Comparison of ENCODE assay signal across 15 cellular contexts in genomic region chr1:200435200-200435780, GRCh38. TPM values are rescaled to one million over a fixed set of nuclear protein-coding genes. Genes with fewer than 3 reads are reported as not detected.
DNase-seq lines count a peak whose midpoint lies in the region; ATAC-seq and TF ChIP-seq lines count a peak whose summit lies in the region.
"Had no signal": no experiment of that assay in that cellular context is flagged by ENCODE, and none has a peak within 500 bp of the region (broad histone marks: within the 10 kb centered on the region; RNA-seq: fewer than 3 reads in every experiment).

No MANE protein-coding gene starts in this region.

- H3K4me3 ChIP-seq in PC-3 (ENCODE audit: low read length) (no peak overlapping the region), osteoblast (ENCODE audit: insufficient read depth, low read length) (no peak overlapping the region), right atrium auricular region (no peak overlapping the region)

- ATAC-seq in PC-3 (peak; percentile 89), GM21619 (IDR thresholded peaks at IDR 0.05; ENCODE audit: unreplicated experiment) (no peak)
- ATAC-seq: CD8-positive, alpha-beta T cell; HCT116 had no signal

- no peaks in the 10 kb centered on the region for H3K36me3 ChIP-seq in PC-3 (ENCODE audit: low read depth, low read length)
- no peaks in the 10 kb centered on the region for H3K36me3 ChIP-seq in osteoblast (ENCODE audit: insufficient read depth, low read length)
- no peaks in the 10 kb centered on the region for H3K36me3 ChIP-seq in right atrium auricular region

- no peak for TF ChIP-seq CTCF in HFFc6 (IDR thresholded peaks at IDR 0.05)
- no peak for TF ChIP-seq CTCF in PC-3 (conservative IDR thresholded peaks at IDR 0.05; ENCODE audit: low read depth, low read length)
- no peak for TF ChIP-seq CTCF in chondrocyte (IDR thresholded peaks at IDR 0.05)
- no peak for TF ChIP-seq CTCF in osteoblast (IDR thresholded peaks at IDR 0.05; ENCODE audit: extremely low read depth, low read depth, low read length)
- no peak for TF ChIP-seq CTCF in right atrium auricular region (IDR thresholded peaks at IDR 0.05)

- no TSS peak for BruUV-seq in PC-3 (replicated peaks; lab: Mats Ljungman, UMichigan)

- no peak overlapping the region for H2AFZ ChIP-seq in PC-3 (ENCODE audit: low read length)
- H2AFZ ChIP-seq in osteoblast (ENCODE audit: low read length) = no peak overlapping the region

- CTCF ChIA-PET in PC-3 (lab: Charles Lee) = no interaction called here

- H3K27me3 Mint-ChIP-seq in HFFc6 (ENCODE audit: insufficient read depth) (peaks cover 1% of the 10 kb centered on the region; the same call in 1 of the 2 replicates), chondrocyte (ENCODE audit: low read depth) (no peaks in the 10 kb centered on the region)

- peaks cover 33% of the 10 kb centered on the region for H3K4me1 ChIP-seq in PC-3 (ENCODE audit: insufficient read depth, low read length)
- peaks cover 41% of the 10 kb centered on the region for H3K4me1 ChIP-seq in osteoblast (ENCODE audit: insufficient read depth, low read length)
- H3K4me1 ChIP-seq in right atrium auricular region = no peaks in the 10 kb centered on the region

- intact Hi-C loops in PC-3 (cut with micrococcal nuclease) = no loop called here

- no peaks in the 10 kb centered on the region for H3K27me3 ChIP-seq in PC-3 (ENCODE audit: low read length)
- H3K27me3 ChIP-seq in osteoblast (ENCODE audit: insufficient read depth, low read length) = no peaks in the 10 kb centered on the region
- H3K27me3 ChIP-seq in right atrium auricular region = no peaks in the 10 kb centered on the region

- no peaks in the 10 kb centered on the region for H3F3A ChIP-seq in PC-3 (ENCODE audit: low read length, unreplicated experiment)

- H4K20me1 ChIP-seq in PC-3 (ENCODE audit: low read length) (no peaks in the 10 kb centered on the region), osteoblast (ENCODE audit: insufficient read depth, low read length) (no peaks in the 10 kb centered on the region)

- H3K27ac ChIP-seq in PC-3 (ENCODE audit: low read length) (no peak overlapping the region), osteoblast (ENCODE audit: low read depth, low read length) (peak overlapping the region; percentile 49), right atrium auricular region (no peak overlapping the region)

- H3K4me2 ChIP-seq in PC-3 (ENCODE audit: low read length) = peak overlapping the region; percentile 5; the same call in 1 of the 2 replicates
- peak overlapping the region; percentile 20 for H3K4me2 ChIP-seq in osteoblast (ENCODE audit: insufficient read depth, low read length)

- DNase-seq in HFFc6 (no peak), PC-3 (peak; percentile 72), chondrocyte (ENCODE audit: low spot score) (no peak), osteoblast (ENCODE audit: insufficient read length, low spot score, missing footprints) (peak; percentile 3), dedifferentiated amniotic fluid mesenchymal stem cell (ENCODE audit: extremely low spot score) (no peak), right atrium auricular region (ENCODE audit: low spot score) (no peak), NCI-H128 (lab: John Stamatoyannopoulos, UW; ENCODE audit: unreplicated experiment) (no peak)
- DNase-seq: CD8-positive, alpha-beta T cell; KBM-7; NCI-H1092 treated with DMSO at 0.1 percent for 48 hours; NCI-H187 treated with DMSO at 0.1 percent for 48 hours; NCI-H82; SIG-M5 had no signal

- H3K36me3 Mint-ChIP-seq in HFFc6 (ENCODE audit: low read depth) = peaks cover 4% of the 10 kb centered on the region; the same call in 1 of the 2 replicates
- H3K36me3 Mint-ChIP-seq in chondrocyte (ENCODE audit: low read depth) = peaks cover 4% of the 10 kb centered on the region
- H3K36me3 Mint-ChIP-seq: CD8-positive, alpha-beta T cell had no signal

- H3K4me3 Mint-ChIP-seq in HFFc6 (no peak overlapping the region), chondrocyte (ENCODE audit: unreplicated experiment) (no peak overlapping the region)
- H3K4me3 Mint-ChIP-seq: CD8-positive, alpha-beta T cell had no signal

- POLR2A ChIA-PET in PC-3 (lab: Charles Lee; ENCODE audit: unreplicated experiment) = no interaction called here

- no peaks in the 10 kb centered on the region for H3K9me3 ChIP-seq in PC-3 (ENCODE audit: low read length)
- H3K9me3 ChIP-seq in osteoblast (ENCODE audit: low read depth, low read length) = no peaks in the 10 kb centered on the region
- H3K9me3 ChIP-seq in right atrium auricular region = no peaks in the 10 kb centered on the region

- H3K9me3 Mint-ChIP-seq in HFFc6 = no peaks in the 10 kb centered on the region
- H3K9me3 Mint-ChIP-seq in chondrocyte (ENCODE audit: low read depth) = peaks cover 6% of the 10 kb centered on the region
- H3K9me3 Mint-ChIP-seq: CD8-positive, alpha-beta T cell had no signal

- H3K79me2 ChIP-seq in PC-3 (ENCODE audit: low read length) = no peaks in the 10 kb centered on the region
- H3K79me2 ChIP-seq in osteoblast (ENCODE audit: insufficient read depth, low read length) = no peaks in the 10 kb centered on the region

- no peak overlapping the region for H3K9ac ChIP-seq in PC-3 (ENCODE audit: low read length)

- H3K4me1 Mint-ChIP-seq in HFFc6 (ENCODE audit: low read depth) = peaks cover 54% of the 10 kb centered on the region
- peaks cover 32% of the 10 kb centered on the region for H3K4me1 Mint-ChIP-seq in chondrocyte (ENCODE audit: low read depth)

- H3K9me2 ChIP-seq in PC-3 (replicated peaks; ENCODE audit: low read length) = no peaks in the 10 kb centered on the region

- H3K27ac Mint-ChIP-seq in HFFc6 = peak overlapping the region; percentile 60
- peak overlapping the region; percentile 13 for H3K27ac Mint-ChIP-seq in chondrocyte (ENCODE audit: unreplicated experiment)
- H3K27ac Mint-ChIP-seq: CD8-positive, alpha-beta T cell had no signal

RNA-seq across cellular contexts. Expression of gene ZNF281, which starts 25.5 kb away (rescaled TPM):
- total RNA-seq in HFFc6 (2021; fragmentation: NEBNext Ultra II Directional; extraction: Animal tissue kit (Norgen Biotek cat#: 25700)) = 10 to 100 TPM; 37.2 to 50.7 (median 43.9) TPM
- total RNA-seq in PC-3 (2014; rRNA removed) = 23.3 and 26.6 TPM in 2 replicates
- 34.2 to 37.3 TPM (median 34.9 TPM) in 3 replicates for total RNA-seq in chondrocyte
- total RNA-seq in osteoblast = 37.7 and 45.6 TPM in 2 replicates
- 10 to 100 TPM in 1 of 2 donors, 1 to 10 TPM in 1; 6.9 to 11.4 TPM for total RNA-seq in right atrium auricular region

Comparison
In these comparisons a context has a peak if more than half of its experiments do, and no peak if none do; other contexts are left out.
1. DNase-seq: peak in PC-3 (single experiment) and osteoblast (single experiment); none in HFFc6 (single experiment), chondrocyte (single experiment), dedifferentiated amniotic fluid mesenchymal stem cell (single experiment), right atrium auricular region (single experiment) and NCI-H128 (single experiment).